In the genomic region with DNA sequence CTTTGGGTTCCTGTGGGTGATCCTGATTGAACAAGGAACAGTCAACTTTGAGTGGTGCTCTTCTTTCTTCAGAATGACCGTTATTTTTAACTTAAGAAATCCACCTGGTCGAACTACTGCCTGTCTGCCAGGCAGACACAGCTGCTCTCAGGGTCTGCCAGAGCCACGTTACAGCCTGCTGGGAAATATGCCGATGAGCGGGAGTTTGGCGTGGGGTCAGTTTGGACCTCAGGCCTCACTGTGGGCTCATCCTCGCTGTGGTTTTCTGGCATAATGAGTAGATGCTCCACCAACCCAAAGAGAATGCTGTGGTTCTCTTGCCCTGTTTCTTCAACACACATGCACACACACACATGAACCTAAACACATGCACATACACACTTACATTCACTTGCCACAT, we compare ENCODE assay signal across 19 cellular contexts.
DNase-seq lines count a peak whose midpoint lies in the region; ATAC-seq and TF ChIP-seq lines count a peak whose summit lies in the region.
"Had no signal": no experiment of that assay in that cellular context is flagged by ENCODE, and none has a peak within 500 bp of the region (broad histone marks: within the 10 kb centered on the region; RNA-seq: fewer than 3 reads in every experiment).

No MANE protein-coding gene starts in this region.

- in situ Hi-C loops in G401 (cut with HindIII; ENCODE audit: low sequenced_read_pairs): no loop called here
- in situ Hi-C loops in KBM-7 (cut with MboI; ENCODE audit: low pct_unique_long_range_greater_than_20kb, low sequenced_read_pairs): no loop called here

- no peaks in the 10 kb centered on the region for H3K79me2 ChIP-seq in neural progenitor cell (ENCODE audit: low read depth)

- no peak for TF ChIP-seq CTCF in neural progenitor cell (IDR thresholded peaks at IDR 0.05)

- H3K27me3 Mint-ChIP-seq in neural progenitor cell (ENCODE audit: insufficient read depth, low read depth): peaks cover 5% of the 10 kb centered on the region

- H3K4me1 Mint-ChIP-seq in neural progenitor cell: peaks cover 15% of the 10 kb centered on the region
- H3K4me1 Mint-ChIP-seq: B cell had no signal

- H3K27me3 ChIP-seq in neural progenitor cell: no peaks in the 10 kb centered on the region
- H3K27me3 ChIP-seq: BLaER1 treated with 17β-estradiol and CSF1 and Interleukin-3, amounts not matched to agents 10 nM and 100 nM had no signal

- no peaks in the 10 kb centered on the region for H3K36me3 Mint-ChIP-seq in neural progenitor cell
- H3K36me3 Mint-ChIP-seq: CD8-positive, alpha-beta T cell had no signal

- peaks cover 13% of the 10 kb centered on the region for H3K9me3 Mint-ChIP-seq in neural progenitor cell
- H3K9me3 Mint-ChIP-seq: CD8-positive, alpha-beta T cell; HFFc6 had no signal

- H4K20me1 ChIP-seq in neural progenitor cell (ENCODE audit: low read depth): no peaks in the 10 kb centered on the region
- H4K20me1 ChIP-seq: BLaER1 treated with 17β-estradiol and CSF1 and Interleukin-3, amounts not matched to agents 10 nM and 100 nM had no signal

- no peaks in the 10 kb centered on the region for H3K9me3 ChIP-seq in neural progenitor cell (ENCODE audit: low read depth)

- H3K9ac ChIP-seq in neural progenitor cell: no peak overlapping the region
- H3K9ac ChIP-seq: BLaER1 treated with 17β-estradiol and CSF1 and Interleukin-3, amounts not matched to agents 10 nM and 100 nM; GM23248; KMS-11 had no signal

- ATAC-seq in GM21528 (IDR thresholded peaks at IDR 0.05; ENCODE audit: low FRiP score, unreplicated experiment): no peak
- ATAC-seq in HG02885 (IDR thresholded peaks at IDR 0.05; ENCODE audit: poor library complexity, unreplicated experiment): no peak
- ATAC-seq: CD8-positive, alpha-beta T cell; HCT116 had no signal

- H3K4me2 ChIP-seq in neural progenitor cell: no peak overlapping the region
- H3K4me2 ChIP-seq: BLaER1 treated with 17β-estradiol and CSF1 and Interleukin-3, amounts not matched to agents 10 nM and 100 nM; KMS-11 had no signal

- H3F3A ChIP-seq in neural progenitor cell (ENCODE audit: low read depth): no peaks in the 10 kb centered on the region

- no peak overlapping the region for H3K4me3 ChIP-seq in neural progenitor cell
- H3K4me3 ChIP-seq: BLaER1 treated with 17β-estradiol and CSF1 and Interleukin-3, amounts not matched to agents 10 nM and 100 nM; GM23248 had no signal

- peak overlapping the region; percentile 34 for H2AFZ ChIP-seq in neural progenitor cell (replicated peaks)
- H2AFZ ChIP-seq: GM23248 had no signal

- DNase-seq in G401 (ENCODE audit: low spot score): peak; percentile 54
- DNase-seq in NCI-H69 (lab: John Stamatoyannopoulos, UW): peak; percentile 70
- DNase-seq in cerebellum (ENCODE audit: low spot score): peak; percentile 2
- DNase-seq in neural progenitor cell (ENCODE audit: low spot score): no peak
- no peak for DNase-seq in KBM-7
- no peak for DNase-seq in stimulated activated naive CD4-positive, alpha-beta T cell treated with Interleukin-2 at 50 U/mL for 16 hours (lab: John Stamatoyannopoulos, UW)
- DNase-seq: CD8-positive, alpha-beta T cell; DMS153; DMS79; GF-D8; H7; HFFc6 had no signal

- no peak overlapping the region for H3K27ac ChIP-seq in neural progenitor cell
- H3K27ac ChIP-seq: BLaER1 treated with 17β-estradiol and CSF1 and Interleukin-3, amounts not matched to agents 10 nM and 100 nM; GM23248; KMS-11 had no signal

- no peak overlapping the region for H3K27ac Mint-ChIP-seq in neural progenitor cell
- H3K27ac Mint-ChIP-seq: B cell; CD8-positive, alpha-beta T cell; HFFc6 had no signal

- H3K4me3 Mint-ChIP-seq in neural progenitor cell: no peak overlapping the region
- H3K4me3 Mint-ChIP-seq: B cell; CD8-positive, alpha-beta T cell; HFFc6 had no signal

- no peaks in the 10 kb centered on the region for H3K36me3 ChIP-seq in neural progenitor cell
- H3K36me3 ChIP-seq: BLaER1 treated with 17β-estradiol and CSF1 and Interleukin-3, amounts not matched to agents 10 nM and 100 nM had no signal

- no peaks in the 10 kb centered on the region for H3K4me1 ChIP-seq in neural progenitor cell
- H3K4me1 ChIP-seq: BLaER1 treated with 17β-estradiol and CSF1 and Interleukin-3, amounts not matched to agents 10 nM and 100 nM had no signal

Comparison
In these comparisons a context has a peak if more than half of its experiments do, and no peak if none do; other contexts are left out.
1. DNase-seq: peak in G401 (single experiment), NCI-H69 (single experiment) and cerebellum (single experiment); none in neural progenitor cell (single experiment), KBM-7 (single experiment) and stimulated activated naive CD4-positive, alpha-beta T cell treated with Interleukin-2 at 50 U/mL for 16 hours (single experiment).